In genomic region chr18:44671914-44672313, GRCh38 we compare ENCODE assay signal across 18 cellular contexts. TPM values are rescaled to one million over a fixed set of nuclear protein-coding genes. Genes with fewer than 3 reads are reported as not detected.
DNase-seq lines count a peak whose midpoint lies in the region; ATAC-seq and TF ChIP-seq lines count a peak whose summit lies in the region.
"Had no signal": no experiment of that assay in that cellular context is flagged by ENCODE, and none has a peak within 500 bp of the region (broad histone marks: within the 10 kb centered on the region; RNA-seq: fewer than 3 reads in every experiment).

No MANE protein-coding gene starts in this region.

- DNase-seq in A673 (ENCODE audit: low spot score) = peak; percentile 4
- no peak for DNase-seq in activated B cell treated with CpG ODN at 0.5 μM for 24 hours
- DNase-seq in esophagus muscularis mucosa (ENCODE audit: extremely low spot score) = peak; percentile 53
- DNase-seq in RKO (ENCODE audit: low spot score) = no peak
- DNase-seq in natural killer cell treated with Interleukin-12 subunit alpha and Interleukin-12 subunit beta and Interleukin-15 and Interleukin-18, amount 100 ng/mL, for 72 hours (ENCODE audit: low spot score) = no peak
- DNase-seq in activated CD8-positive, alpha-beta T cell treated with anti-CD3 and anti-CD28 coated beads for 36 hours = no peak
- DNase-seq in NCI-H2029 (lab: John Stamatoyannopoulos, UW) = no peak
- DNase-seq: ACHN; BE2C; C1 segment of cervical spinal cord; Caco-2; CD4-positive, alpha-beta T cell; HFFc6; IMR-90 had no signal

- intact Hi-C loops in A673 (cut with micrococcal nuclease; ENCODE audit: unreplicated experiment) (loop anchor here (10.0 kb wide), 3 partner anchors 537 to 1047 kb away; no protein-coding TSS in a partner anchor), activated B cell treated with CpG ODN at 0.5 μM for 24 hours (cut with micrococcal nuclease) (no loop called here), esophagus muscularis mucosa (cut with DNase I) (loop anchor here (10.0 kb wide), 3 partner anchors 287 to 773 kb away; no protein-coding TSS in a partner anchor)
- intact Hi-C loops in activated CD8-positive, alpha-beta T cell treated with anti-CD3 and anti-CD28 coated beads for 36 hours (cut with micrococcal nuclease) = no loop called here

- POLR2A ChIA-PET in A673 (lab: Charles Lee; ENCODE audit: low non-redundant PET) (no interaction called here), activated B cell treated with CpG ODN at 0.5 μM for 24 hours (lab: Charles Lee) (no interaction called here)
- POLR2A ChIA-PET in activated CD8-positive, alpha-beta T cell treated with anti-CD3 and anti-CD28 coated beads for 36 hours (lab: Charles Lee) = interaction anchor here (1.0 kb wide), 1 partner anchor 185 kb away, joined by 3 read pairs; no protein-coding TSS in a partner anchor

- H3K9me3 ChIP-seq in A673 (ENCODE audit: low read depth, low read length, poor library complexity, severe bottlenecking) = no peaks in the 10 kb centered on the region
- no peaks in the 10 kb centered on the region for H3K9me3 ChIP-seq in esophagus muscularis mucosa
- H3K9me3 ChIP-seq: BE2C, Caco-2 had no signal

- no peak for TF ChIP-seq POLR2A in esophagus muscularis mucosa (IDR thresholded peaks at IDR 0.05; ENCODE audit: low read depth)

- TF ChIP-seq CTCF in A673 (conservative IDR thresholded peaks at IDR 0.05; ENCODE audit: low read depth, low read length) = no peak
- TF ChIP-seq CTCF in activated B cell treated with CpG ODN at 0.5 μM for 24 hours (IDR thresholded peaks at IDR 0.05) = no peak
- TF ChIP-seq CTCF in esophagus muscularis mucosa (IDR thresholded peaks at IDR 0.05) = no peak
- TF ChIP-seq CTCF in activated CD8-positive, alpha-beta T cell treated with anti-CD3 and anti-CD28 coated beads for 36 hours (IDR thresholded peaks at IDR 0.05) = no peak

- BruUV-seq in A673 (replicated peaks; lab: Mats Ljungman, UMichigan) = no TSS peak

- no peaks in the 10 kb centered on the region for H3K27me3 ChIP-seq in A673 (replicated peaks; ENCODE audit: insufficient read depth, low read depth, low read length, poor library complexity)
- H3K27me3 ChIP-seq in esophagus muscularis mucosa = no peaks in the 10 kb centered on the region
- H3K27me3 ChIP-seq: BE2C had no signal

- H3K36me3 ChIP-seq in A673 (ENCODE audit: insufficient read depth, low read length, poor library complexity, severe bottlenecking) (no peaks in the 10 kb centered on the region), esophagus muscularis mucosa (no peaks in the 10 kb centered on the region)
- H3K36me3 ChIP-seq: BE2C had no signal

- H3K4me1 ChIP-seq in A673 (ENCODE audit: insufficient read depth, low read length, poor library complexity, severe bottlenecking) (no peaks in the 10 kb centered on the region), esophagus muscularis mucosa (peaks cover 0 to 16% (median 13%) of the 10 kb centered on the region in 4 donors)
- H3K4me1 ChIP-seq: BE2C, Caco-2 had no signal

- H3K27ac ChIP-seq in A673 (ENCODE audit: low read depth, low read length, poor library complexity, severe bottlenecking) = no peak overlapping the region
- no peak overlapping the region for H3K27ac ChIP-seq in esophagus muscularis mucosa (replicated peaks in 1 of 4)
- H3K27ac ChIP-seq: HL-60 had no signal

- H3K4me3 ChIP-seq in A673 (ENCODE audit: low read depth, low read length, poor library complexity, severe bottlenecking) (no peak overlapping the region), esophagus muscularis mucosa (no peak overlapping the region)
- H3K4me3 ChIP-seq: GM23338 had no signal

- H3K4me1 Mint-ChIP-seq in IgD-negative memory B cell (peaks cover 0 to 5% (median 0%) of the 10 kb centered on the region in 3 donors), activated B cell treated with CpG ODN at 0.5 μM for 24 hours (peaks cover 4% of the 10 kb centered on the region)
- H3K4me1 Mint-ChIP-seq in natural killer cell treated with Interleukin-12 subunit alpha and Interleukin-12 subunit beta and Interleukin-15 and Interleukin-18, amount 100 ng/mL, for 72 hours (ENCODE audit: low read depth in 2 of 2) = peaks cover 0 to 9% of the 10 kb centered on the region in 2 donors
- H3K4me1 Mint-ChIP-seq in activated CD8-positive, alpha-beta T cell treated with anti-CD3 and anti-CD28 coated beads for 36 hours (ENCODE audit: low read depth) = no peaks in the 10 kb centered on the region

- H3K4me3 Mint-ChIP-seq in IgD-negative memory B cell = no peak overlapping the region
- H3K4me3 Mint-ChIP-seq in activated B cell treated with CpG ODN at 0.5 μM for 24 hours = no peak overlapping the region
- no peak overlapping the region for H3K4me3 Mint-ChIP-seq in natural killer cell treated with Interleukin-12 subunit alpha and Interleukin-12 subunit beta and Interleukin-15 and Interleukin-18, amount 100 ng/mL, for 72 hours
- no peak overlapping the region for H3K4me3 Mint-ChIP-seq in activated CD8-positive, alpha-beta T cell treated with anti-CD3 and anti-CD28 coated beads for 36 hours
- H3K4me3 Mint-ChIP-seq: CD4-positive, alpha-beta T cell; GM23338; HFFc6 had no signal

- H3K27me3 Mint-ChIP-seq in IgD-negative memory B cell = no peaks in the 10 kb centered on the region
- no peaks in the 10 kb centered on the region for H3K27me3 Mint-ChIP-seq in activated B cell treated with CpG ODN at 0.5 μM for 24 hours
- H3K27me3 Mint-ChIP-seq in natural killer cell treated with Interleukin-12 subunit alpha and Interleukin-12 subunit beta and Interleukin-15 and Interleukin-18, amount 100 ng/mL, for 72 hours = no peaks in the 10 kb centered on the region
- H3K27me3 Mint-ChIP-seq in activated CD8-positive, alpha-beta T cell treated with anti-CD3 and anti-CD28 coated beads for 36 hours = peaks cover 21% of the 10 kb centered on the region

- H3K36me3 Mint-ChIP-seq in IgD-negative memory B cell (no peaks in the 10 kb centered on the region), activated B cell treated with CpG ODN at 0.5 μM for 24 hours (ENCODE audit: low read depth) (peaks cover 2% of the 10 kb centered on the region)
- H3K36me3 Mint-ChIP-seq in natural killer cell treated with Interleukin-12 subunit alpha and Interleukin-12 subunit beta and Interleukin-15 and Interleukin-18, amount 100 ng/mL, for 72 hours = no peaks in the 10 kb centered on the region
- no peaks in the 10 kb centered on the region for H3K36me3 Mint-ChIP-seq in activated CD8-positive, alpha-beta T cell treated with anti-CD3 and anti-CD28 coated beads for 36 hours (ENCODE audit: low read depth)

- peaks cover 0 to 8% (median 2%) of the 10 kb centered on the region in 3 donors for H3K9me3 Mint-ChIP-seq in IgD-negative memory B cell
- peaks cover 12% of the 10 kb centered on the region for H3K9me3 Mint-ChIP-seq in activated B cell treated with CpG ODN at 0.5 μM for 24 hours
- H3K9me3 Mint-ChIP-seq in natural killer cell treated with Interleukin-12 subunit alpha and Interleukin-12 subunit beta and Interleukin-15 and Interleukin-18, amount 100 ng/mL, for 72 hours = no peaks in the 10 kb centered on the region
- H3K9me3 Mint-ChIP-seq in activated CD8-positive, alpha-beta T cell treated with anti-CD3 and anti-CD28 coated beads for 36 hours = no peaks in the 10 kb centered on the region
- H3K9me3 Mint-ChIP-seq: CD4-positive, alpha-beta T cell; GM23338; HFFc6 had no signal

- no peak for TF ChIP-seq EP300 in esophagus muscularis mucosa (IDR thresholded peaks at IDR 0.05)

- no peak for ATAC-seq in activated B cell treated with CpG ODN at 0.5 μM for 24 hours (ENCODE audit: low read depth)
- no peak for ATAC-seq in natural killer cell treated with Interleukin-12 subunit alpha and Interleukin-12 subunit beta and Interleukin-15 and Interleukin-18, amount 100 ng/mL, for 72 hours
- ATAC-seq in activated CD8-positive, alpha-beta T cell treated with anti-CD3 and anti-CD28 coated beads for 36 hours = no peak
- ATAC-seq: GM23338, HCT116 had no signal

- CTCF ChIA-PET in A673 (lab: Charles Lee) = no interaction called here
- CTCF ChIA-PET in activated B cell treated with CpG ODN at 0.5 μM for 24 hours (lab: Charles Lee) = no interaction called here
- CTCF ChIA-PET in activated CD8-positive, alpha-beta T cell treated with anti-CD3 and anti-CD28 coated beads for 36 hours (lab: Charles Lee) = interaction anchor here (1.1 to 1.4 kb wide), 3 partner anchors 9 to 541 kb away, joined by 3 to 6 read pairs (median 3); partner anchors contain the start of gene SETBP1

- peak overlapping the region in 2 of 3 donors; percentile 32 to 34 for H3K27ac Mint-ChIP-seq in IgD-negative memory B cell
- peak overlapping the region; percentile 27 for H3K27ac Mint-ChIP-seq in activated B cell treated with CpG ODN at 0.5 μM for 24 hours
- peak overlapping the region in 1 of 2 donors; percentile 59 for H3K27ac Mint-ChIP-seq in natural killer cell treated with Interleukin-12 subunit alpha and Interleukin-12 subunit beta and Interleukin-15 and Interleukin-18, amount 100 ng/mL, for 72 hours
- no peak overlapping the region for H3K27ac Mint-ChIP-seq in activated CD8-positive, alpha-beta T cell treated with anti-CD3 and anti-CD28 coated beads for 36 hours
- H3K27ac Mint-ChIP-seq: CD4-positive, alpha-beta T cell; HFFc6 had no signal

- 89% methylated on average over 2 of the region's 2 CpGs for WGBS in esophagus muscularis mucosa

RNA-seq across cellular contexts. Expression of gene SETBP1, which starts 8.8 kb away (rescaled TPM):
- total RNA-seq in A673 (2021) (14.0 and 16.2 TPM in 2 replicates), activated B cell treated with CpG ODN at 0.5 μM for 24 hours (65.5 and 72.8 TPM in 2 replicates), esophagus muscularis mucosa (10 to 100 TPM; 40.9 to 86.5 (median 65.1) TPM)
- polyA plus RNA-seq in IgD-negative memory B cell = 16.8 TPM
- 10 to 100 TPM; 77.9 to 79.6 TPM for total RNA-seq in natural killer cell treated with Interleukin-12 subunit alpha and Interleukin-12 subunit beta and Interleukin-15 and Interleukin-18, amount 100 ng/mL, for 72 hours
- total RNA-seq in activated CD8-positive, alpha-beta T cell treated with anti-CD3 and anti-CD28 coated beads for 36 hours = 10 to 100 TPM; 10.2 to 10.4 TPM

Comparison
In these comparisons a context has a peak if more than half of its experiments do, and no peak if none do; other contexts are left out.
1. DNase-seq: peak in A673 (single experiment) and esophagus muscularis mucosa (single experiment); none in activated B cell treated with CpG ODN at 0.5 μM for 24 hours (single experiment), RKO (single experiment), natural killer cell treated with Interleukin-12 subunit alpha and Interleukin-12 subunit beta and Interleukin-15 and Interleukin-18, amount 100 ng/mL, for 72 hours (single experiment), activated CD8-positive, alpha-beta T cell treated with anti-CD3 and anti-CD28 coated beads for 36 hours (single experiment) and NCI-H2029 (single experiment).
2. intact Hi-C loops: an anchor here in A673 (10.0 kb wide) and esophagus muscularis mucosa (10.0 kb wide); none called in activated B cell treated with CpG ODN at 0.5 μM for 24 hours and activated CD8-positive, alpha-beta T cell treated with anti-CD3 and anti-CD28 coated beads for 36 hours.